18 cellular contexts compared by ENCODE assay signal in the genomic region with DNA sequence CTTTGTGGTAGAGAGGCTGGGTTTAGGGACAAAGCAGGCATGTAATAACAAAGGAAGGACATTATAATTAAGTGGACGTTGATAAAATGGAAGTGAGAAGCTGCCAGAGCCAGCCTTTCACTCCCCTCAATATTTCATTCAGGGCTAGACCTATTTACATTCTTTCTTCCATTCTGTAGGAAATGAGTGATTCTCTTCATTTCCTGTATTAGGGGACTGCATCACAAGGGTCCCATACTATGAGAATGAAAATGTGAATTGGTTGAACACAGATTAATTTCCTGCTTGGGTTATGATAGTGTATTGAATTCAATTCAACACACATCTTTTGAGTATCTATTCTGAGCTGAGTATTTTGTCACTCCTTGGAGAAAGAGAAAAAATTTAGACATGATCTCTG.
"Had no signal": no experiment of that assay in that cellular context is flagged by ENCODE, and none has a peak within 500 bp of the region (broad histone marks: within the 10 kb centered on the region; RNA-seq: fewer than 3 reads in every experiment).

No MANE protein-coding gene starts in this region.

- DNase-seq: activated CD4-positive, alpha-beta T cell treated with anti-CD3 and anti-CD28 coated beads, Interleukin-2, amount 10 ng/mL, durations not matched to agents 7 days and 5 days; activated naive CD4-positive, alpha-beta T cell treated with anti-CD3 and anti-CD28 coated beads for 36 hours; activated T-cell treated with anti-CD3 and anti-CD28 coated beads for 4 hours; adrenal gland; body of pancreas; dorsolateral prefrontal cortex; esophagus squamous epithelium; immature natural killer cell; left colon; natural killer cell; occipital lobe; stimulated activated naive CD4-positive, alpha-beta T cell treated with Interleukin-2 at 50 U/mL for 16 hours; upper lobe of left lung had no signal

- H3K36me3 Mint-ChIP-seq: immature natural killer cell, natural killer cell, WTC11 had no signal

- H3K4me1 ChIP-seq: adrenal gland, body of pancreas, upper lobe of left lung had no signal

- H3K27me3 Mint-ChIP-seq: activated CD4-positive, alpha-beta T cell treated with anti-CD3 and anti-CD28 coated beads, Interleukin-2, amount 10 ng/mL, durations not matched to agents 7 days and 5 days had no signal

- H3K27ac Mint-ChIP-seq: activated CD4-positive, alpha-beta T cell treated with anti-CD3 and anti-CD28 coated beads, Interleukin-2, amount 10 ng/mL, durations not matched to agents 7 days and 5 days; activated naive CD4-positive, alpha-beta T cell treated with anti-CD3 and anti-CD28 coated beads for 36 hours; activated T-helper 17 cell treated with anti-CD3 and anti-CD28 coated beads, Interleukin-2, amount 50 U/mL, for 72 hours; immature natural killer cell; natural killer cell; WTC11 had no signal

- H3K27me3 ChIP-seq: adrenal gland, body of pancreas, dorsolateral prefrontal cortex, esophagus squamous epithelium, suprapubic skin, upper lobe of left lung had no signal

- H3K4me3 ChIP-seq: adrenal gland, body of pancreas, dorsolateral prefrontal cortex, esophagus squamous epithelium, lung, suprapubic skin, upper lobe of left lung had no signal

- H3K36me3 ChIP-seq: adrenal gland, esophagus squamous epithelium, suprapubic skin, upper lobe of left lung had no signal

- H3K9me3 Mint-ChIP-seq: activated CD4-positive, alpha-beta T cell treated with anti-CD3 and anti-CD28 coated beads, Interleukin-2, amount 10 ng/mL, durations not matched to agents 7 days and 5 days; activated naive CD4-positive, alpha-beta T cell treated with anti-CD3 and anti-CD28 coated beads for 36 hours; activated T-helper 17 cell treated with anti-CD3 and anti-CD28 coated beads, Interleukin-2, amount 50 U/mL, for 72 hours; immature natural killer cell; natural killer cell had no signal

- H3K9me3 ChIP-seq: adrenal gland, body of pancreas, esophagus squamous epithelium, suprapubic skin, upper lobe of left lung had no signal

- H3K27ac ChIP-seq: adrenal gland, body of pancreas, dorsolateral prefrontal cortex, esophagus squamous epithelium, suprapubic skin, upper lobe of left lung had no signal

- H3K4me1 Mint-ChIP-seq: activated CD4-positive, alpha-beta T cell treated with anti-CD3 and anti-CD28 coated beads, Interleukin-2, amount 10 ng/mL, durations not matched to agents 7 days and 5 days; activated T-helper 17 cell treated with anti-CD3 and anti-CD28 coated beads, Interleukin-2, amount 50 U/mL, for 72 hours; immature natural killer cell; natural killer cell had no signal

- ATAC-seq: activated T-helper 17 cell treated with anti-CD3 and anti-CD28 coated beads, Interleukin-2, amount 50 U/mL, for 72 hours; body of pancreas; left colon; natural killer cell; sciatic nerve; WTC11 had no signal

- H3K4me3 Mint-ChIP-seq: activated CD4-positive, alpha-beta T cell treated with anti-CD3 and anti-CD28 coated beads, Interleukin-2, amount 10 ng/mL, durations not matched to agents 7 days and 5 days; activated naive CD4-positive, alpha-beta T cell treated with anti-CD3 and anti-CD28 coated beads for 36 hours; activated T-helper 17 cell treated with anti-CD3 and anti-CD28 coated beads, Interleukin-2, amount 50 U/mL, for 72 hours; immature natural killer cell; natural killer cell; WTC11 had no signal
